ENCODE assay signal across 1 cellular context in genomic region chr10:122062831-122063674, GRCh38.
TF ChIP-seq lines count a peak whose summit lies in the region.

No MANE protein-coding gene starts in this region.

TF ChIP-seq in HEK293, 187 proteins besides CTCF, POLR2A, EP300 and RAD21 (continued from another document and continues in another):
- no peak for TF ChIP-seq ZNF791 (tag by site-specific recombination; IDR thresholded peaks at IDR 0.05)
- no peak for TF ChIP-seq ZFP41 (tag by site-specific recombination; IDR thresholded peaks at IDR 0.05; ENCODE audit: borderline replicate concordance)
- TF ChIP-seq ZBTB44 (tag by site-specific recombination; IDR thresholded peaks at IDR 0.05) = no peak
- peak; percentile 15; the same call in 1 of the 2 replicates for TF ChIP-seq PRDM10 (tag by site-specific recombination; IDR thresholded peaks at IDR 0.05)
- TF ChIP-seq ZNF707 (tag by site-specific recombination; IDR thresholded peaks at IDR 0.05) = no peak
- no peak for TF ChIP-seq SETDB1 (IDR thresholded peaks at IDR 0.05; ENCODE audit: insufficient read length, low read length)
- no peak for TF ChIP-seq ZBTB6 (tag by site-specific recombination; IDR thresholded peaks at IDR 0.05)
- no peak for TF ChIP-seq ZNF777 (tag by site-specific recombination; IDR thresholded peaks at IDR 0.05; ENCODE audit: borderline replicate concordance)
- no peak for TF ChIP-seq ZBTB11 (tag by site-specific recombination; conservative IDR thresholded peaks at IDR 0.05; ENCODE audit: low read depth)
- TF ChIP-seq ZNF223 (tag by site-specific recombination; IDR thresholded peaks at IDR 0.05) = no peak
- TF ChIP-seq ZNF426 (tag by site-specific recombination; IDR thresholded peaks at IDR 0.05) = no peak
- TF ChIP-seq ZNF398 (tag by site-specific recombination; IDR thresholded peaks at IDR 0.05) = no peak; the same call in 1 of the 2 replicates
- TF ChIP-seq ZNF747 (tag by site-specific recombination; IDR thresholded peaks at IDR 0.05) = no peak
- TF ChIP-seq GLIS1 (tag by site-specific recombination; IDR thresholded peaks at IDR 0.05) = no peak
- peak; percentile 50; the same call in 1 of the 2 replicates for TF ChIP-seq BCL11A (tag by site-specific recombination; IDR thresholded peaks at IDR 0.05; ENCODE audit: low read depth)
- TF ChIP-seq ZNF433 (tag by site-specific recombination; IDR thresholded peaks at IDR 0.05; ENCODE audit: low read depth) = no peak
- peak; percentile 79 for TF ChIP-seq SP7 (tag by site-specific recombination; IDR thresholded peaks at IDR 0.05)
- no peak for TF ChIP-seq ZNF211 (tag by site-specific recombination; IDR thresholded peaks at IDR 0.05; ENCODE audit: low read depth)
- no peak for TF ChIP-seq ZNF596 (tag by site-specific recombination; IDR thresholded peaks at IDR 0.05)
- no peak for TF ChIP-seq SCRT1 (tag by site-specific recombination; IDR thresholded peaks at IDR 0.05; ENCODE audit: borderline replicate concordance)
- no peak for TF ChIP-seq ZNF639 (tag by site-specific recombination; IDR thresholded peaks at IDR 0.05)
- peak; percentile 27; the same call in 1 of the 2 replicates for TF ChIP-seq ZNF2 (tag by site-specific recombination; IDR thresholded peaks at IDR 0.05)
- peak; percentile 47; the same call in 1 of the 2 replicates for TF ChIP-seq ZNF513 (tag by site-specific recombination; IDR thresholded peaks at IDR 0.05)
- TF ChIP-seq ZNF626 (tag by site-specific recombination; IDR thresholded peaks at IDR 0.05) = no peak
- TF ChIP-seq ZNF692 (tag by site-specific recombination; IDR thresholded peaks at IDR 0.05) = no peak
- TF ChIP-seq PRDM6 (tag by site-specific recombination; IDR thresholded peaks at IDR 0.05) = no peak
- TF ChIP-seq ZNF311 (tag by site-specific recombination; IDR thresholded peaks at IDR 0.05; ENCODE audit: borderline replicate concordance) = no peak
- no peak for TF ChIP-seq ZNF843 (tag by site-specific recombination; IDR thresholded peaks at IDR 0.05)
- TF ChIP-seq ZNF214 (tag by site-specific recombination; IDR thresholded peaks at IDR 0.05; ENCODE audit: borderline replicate concordance) = no peak
- no peak for TF ChIP-seq ZNF23 (tag by site-specific recombination; IDR thresholded peaks at IDR 0.05; ENCODE audit: borderline replicate concordance)
- no peak for TF ChIP-seq ATF2 (tag by site-specific recombination; IDR thresholded peaks at IDR 0.05; ENCODE audit: low read depth)
- no peak for TF ChIP-seq INSM2 (tag by site-specific recombination; IDR thresholded peaks at IDR 0.05)
- no peak for TF ChIP-seq ZNF157 (tag by site-specific recombination; IDR thresholded peaks at IDR 0.05)
- no peak for TF ChIP-seq ZNF670 (tag by site-specific recombination; IDR thresholded peaks at IDR 0.05; ENCODE audit: low read depth)
